8 cellular contexts compared by ENCODE assay signal in the genomic region with DNA sequence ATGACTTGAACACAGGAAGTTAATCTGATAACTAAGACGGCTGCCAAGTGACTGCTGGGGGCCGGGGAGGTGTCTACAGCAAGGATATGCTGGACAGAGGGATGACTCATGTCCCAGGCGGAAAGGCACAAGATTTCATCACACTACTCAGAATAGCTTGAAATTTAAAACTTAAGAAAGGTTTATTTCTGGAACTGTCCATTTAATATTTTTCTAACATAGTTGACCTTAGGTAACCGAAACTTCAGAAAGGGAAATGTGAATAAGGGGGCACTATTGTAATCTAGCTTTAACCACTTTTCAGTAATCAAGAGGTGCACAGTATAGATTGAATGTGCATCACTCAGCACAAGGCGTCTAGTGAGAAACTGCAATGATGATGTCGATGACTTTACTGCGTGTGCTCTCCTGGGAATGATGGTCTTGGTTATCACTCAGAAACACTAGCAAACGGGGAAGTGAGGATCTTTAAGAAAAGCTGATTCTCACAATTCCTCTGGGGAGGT.
DNase-seq lines count a peak whose midpoint lies in the region; ATAC-seq and TF ChIP-seq lines count a peak whose summit lies in the region.

No MANE protein-coding gene starts in this region.

- H3K9me3 Mint-ChIP-seq in endodermal cell: peaks cover 10% of the 10 kb centered on the region
- peaks cover 3 to 17% of the 10 kb centered on the region in 2 donors for H3K9me3 Mint-ChIP-seq in activated naive CD4-positive, alpha-beta T cell treated with anti-CD3 and anti-CD28 coated beads, Interleukin-2, amount 50 U/mL, for 72 hours

- H3K27ac ChIP-seq in endodermal cell (ENCODE audit: low read depth, low read length): no peak overlapping the region

- H3K4me3 ChIP-seq in endodermal cell (ENCODE audit: low read length): no peak overlapping the region

- H3K4me1 ChIP-seq in endodermal cell (ENCODE audit: control insufficient read depth, insufficient read depth, low read length): no peaks in the 10 kb centered on the region

- ATAC-seq in HG03108 (IDR thresholded peaks at IDR 0.05; ENCODE audit: unreplicated experiment) (no peak), HG03025 (IDR thresholded peaks at IDR 0.05; ENCODE audit: low FRiP score, unreplicated experiment) (no peak)
- no peak for ATAC-seq in activated naive CD4-positive, alpha-beta T cell treated with anti-CD3 and anti-CD28 coated beads, Interleukin-2, amount 50 U/mL, for 72 hours

- no peaks in the 10 kb centered on the region for H3K27me3 Mint-ChIP-seq in endodermal cell (ENCODE audit: insufficient read depth)

- no peak overlapping the region for H3K27ac Mint-ChIP-seq in endodermal cell
- H3K27ac Mint-ChIP-seq in activated naive CD4-positive, alpha-beta T cell treated with anti-CD3 and anti-CD28 coated beads, Interleukin-2, amount 50 U/mL, for 72 hours: no peak overlapping the region

- no peak for TF ChIP-seq CTCF in endodermal cell (conservative IDR thresholded peaks at IDR 0.05)

- H3K9ac ChIP-seq in endodermal cell (ENCODE audit: extremely low read depth, low read length, poor library complexity, severe bottlenecking): no peak overlapping the region

- no peak overlapping the region for H3K4me3 Mint-ChIP-seq in endodermal cell

- H3K36me3 ChIP-seq in endodermal cell (ENCODE audit: control insufficient read depth, insufficient read depth, low read length): no peaks in the 10 kb centered on the region

- DNase-seq in AML-193 (lab: John Stamatoyannopoulos, UW) (peak; percentile 29 to 33), NOMO-1 (lab: John Stamatoyannopoulos, UW; ENCODE audit: unreplicated experiment in 2 of 2) (peak; percentile 73 to 88), dermis blood vessel endothelial cell (peak; percentile 81), myocyte (ENCODE audit: low read depth) (peak; percentile 88), endodermal cell (no peak)
- no peak for DNase-seq in activated naive CD4-positive, alpha-beta T cell treated with anti-CD3 and anti-CD28 coated beads, Interleukin-2, amount 50 U/mL, for 72 hours (ENCODE audit: low spot score in 2 of 2)

- H3K9me3 ChIP-seq in endodermal cell (ENCODE audit: control insufficient read depth, low read length): no peaks in the 10 kb centered on the region

- H3K4me1 Mint-ChIP-seq in endodermal cell: no peaks in the 10 kb centered on the region

- 92 to 96% methylated on average over 5 to 8 of the region's 8 CpGs for WGBS in endodermal cell (ENCODE audit: insufficient coverage in 1 of 2, insufficient read length in 1 of 2), 2 experiments

- H3K36me3 Mint-ChIP-seq in endodermal cell (ENCODE audit: low read depth): peaks cover 3% of the 10 kb centered on the region
- H3K36me3 Mint-ChIP-seq in activated naive CD4-positive, alpha-beta T cell treated with anti-CD3 and anti-CD28 coated beads, Interleukin-2, amount 50 U/mL, for 72 hours: peaks cover 6 to 11% of the 10 kb centered on the region in 2 donors

- H3K27me3 ChIP-seq in endodermal cell (ENCODE audit: control insufficient read depth, insufficient read depth, low read length, poor library complexity, severe bottlenecking): no peaks in the 10 kb centered on the region

Comparison
In these comparisons a context has a peak if more than half of its experiments do, and no peak if none do; other contexts are left out.
1. DNase-seq: peak in AML-193 (2 of 2), NOMO-1 (2 of 2), dermis blood vessel endothelial cell (single experiment) and myocyte (single experiment); none in endodermal cell (single experiment) and activated naive CD4-positive, alpha-beta T cell treated with anti-CD3 and anti-CD28 coated beads, Interleukin-2, amount 50 U/mL, for 72 hours (0 of 2).